ENCODE assay signal across 9 cellular contexts in genomic region chr20:32050851-32051556, GRCh38. TPM values are rescaled to one million over a fixed set of nuclear protein-coding genes. Genes with fewer than 3 reads are reported as not detected.
DNase-seq lines count a peak whose midpoint lies in the region; ATAC-seq and TF ChIP-seq lines count a peak whose summit lies in the region.
"Had no signal": no experiment of that assay in that cellular context is flagged by ENCODE, and none has a peak within 500 bp of the region (broad histone marks: within the 10 kb centered on the region; RNA-seq: fewer than 3 reads in every experiment).

No MANE protein-coding gene starts in this region.

- DNase-seq in activated CD4-positive, alpha-beta T cell treated with anti-CD3 and anti-CD28 coated beads for 36 hours, result peak; percentile 12
- DNase-seq in activated CD4-positive, alpha-beta T cell treated with anti-CD3 and anti-CD28 coated beads, Interleukin-2, amount 10 ng/mL, durations not matched to agents 7 days and 5 days, result no peak
- DNase-seq in activated T-helper 2 cell treated with anti-CD3 and anti-CD28 coated beads, Interferon-gamma antibody, Interleukin-2, Interleukin-4, amounts not matched to agents 10 μg/mL and 5 μg/mL and 100 μg/mL, durations not matched to agents 14 hours and 24 hours and 36 hours (ENCODE audit: low spot score), result no peak
- DNase-seq in left colon (peak; percentile 30 to 41), testis (peak; percentile 24), kidney tubule cell (ENCODE audit: low spot score) (no peak), A172 (ENCODE audit: low spot score) (no peak)
- DNase-seq: NCI-H446 treated with DMSO at 0.1 percent for 48 hours had no signal

- POLR2A ChIA-PET in activated CD4-positive, alpha-beta T cell treated with anti-CD3 and anti-CD28 coated beads for 36 hours (lab: Charles Lee), result no interaction called here
- POLR2A ChIA-PET in activated CD4-positive, alpha-beta T cell treated with anti-CD3 and anti-CD28 coated beads, Interleukin-2, amount 10 ng/mL, durations not matched to agents 7 days and 5 days (lab: Charles Lee), result no interaction called here

- intact Hi-C loops in activated CD4-positive, alpha-beta T cell treated with anti-CD3 and anti-CD28 coated beads for 36 hours (cut with DNase I, micrococcal nuclease), result no loop called here
- intact Hi-C loops in activated T-helper 2 cell treated with anti-CD3 and anti-CD28 coated beads, Interferon-gamma antibody, Interleukin-2, Interleukin-4, amounts not matched to agents 10 μg/mL and 5 μg/mL and 100 μg/mL, durations not matched to agents 14 hours and 24 hours and 36 hours (cut with micrococcal nuclease), result no loop called here
- intact Hi-C loops in left colon (cut with DNase I, micrococcal nuclease) (no loop called here), testis (cut with DNase I; ENCODE audit: low total_unique reads) (no loop called here)

- H3K36me3 Mint-ChIP-seq in activated CD4-positive, alpha-beta T cell treated with anti-CD3 and anti-CD28 coated beads for 36 hours (ENCODE audit: low read depth), result no peaks in the 10 kb centered on the region
- H3K36me3 Mint-ChIP-seq in activated CD4-positive, alpha-beta T cell treated with anti-CD3 and anti-CD28 coated beads, Interleukin-2, amount 10 ng/mL, durations not matched to agents 7 days and 5 days (ENCODE audit: low read depth), result no peaks in the 10 kb centered on the region
- no peaks in the 10 kb centered on the region for H3K36me3 Mint-ChIP-seq in activated T-helper 2 cell treated with anti-CD3 and anti-CD28 coated beads, Interferon-gamma antibody, Interleukin-2, Interleukin-4, amounts not matched to agents 10 μg/mL and 5 μg/mL and 100 μg/mL, durations not matched to agents 14 hours and 24 hours and 36 hours (ENCODE audit: low read depth)

- no peaks in the 10 kb centered on the region for H3K27me3 ChIP-seq in testis

- no peak for TF ChIP-seq CTCF in testis (IDR thresholded peaks at IDR 0.05)

- no peaks in the 10 kb centered on the region for H3K4me1 ChIP-seq in testis

- H3K27ac ChIP-seq in testis, result no peak overlapping the region

- WGBS in testis, 2 donors, result 24 to 29% methylated on average over 11 to 17 of the region's 17 CpGs

- CTCF ChIA-PET in activated CD4-positive, alpha-beta T cell treated with anti-CD3 and anti-CD28 coated beads for 36 hours (lab: Charles Lee), result no interaction called here
- CTCF ChIA-PET in activated CD4-positive, alpha-beta T cell treated with anti-CD3 and anti-CD28 coated beads, Interleukin-2, amount 10 ng/mL, durations not matched to agents 7 days and 5 days (lab: Charles Lee), result no interaction called here

- no peak for TF ChIP-seq POLR2A in testis (IDR thresholded peaks at IDR 0.05)

- no peak overlapping the region for H3K4me3 Mint-ChIP-seq in activated CD4-positive, alpha-beta T cell treated with anti-CD3 and anti-CD28 coated beads for 36 hours
- H3K4me3 Mint-ChIP-seq in activated CD4-positive, alpha-beta T cell treated with anti-CD3 and anti-CD28 coated beads, Interleukin-2, amount 10 ng/mL, durations not matched to agents 7 days and 5 days, result no peak overlapping the region
- H3K4me3 Mint-ChIP-seq in activated T-helper 2 cell treated with anti-CD3 and anti-CD28 coated beads, Interferon-gamma antibody, Interleukin-2, Interleukin-4, amounts not matched to agents 10 μg/mL and 5 μg/mL and 100 μg/mL, durations not matched to agents 14 hours and 24 hours and 36 hours (ENCODE audit: low read depth), result peak overlapping the region; percentile 13

- H3K9me3 ChIP-seq in testis, result no peaks in the 10 kb centered on the region

- ATAC-seq in activated CD4-positive, alpha-beta T cell treated with anti-CD3 and anti-CD28 coated beads for 36 hours, result no peak
- ATAC-seq in left colon, result peak; percentile 35
- ATAC-seq in HG03521 (IDR thresholded peaks at IDR 0.05; ENCODE audit: unreplicated experiment), result no peak

- H3K27ac Mint-ChIP-seq in activated CD4-positive, alpha-beta T cell treated with anti-CD3 and anti-CD28 coated beads for 36 hours, result no peak overlapping the region
- no peak overlapping the region for H3K27ac Mint-ChIP-seq in activated CD4-positive, alpha-beta T cell treated with anti-CD3 and anti-CD28 coated beads, Interleukin-2, amount 10 ng/mL, durations not matched to agents 7 days and 5 days
- H3K27ac Mint-ChIP-seq in activated T-helper 2 cell treated with anti-CD3 and anti-CD28 coated beads, Interferon-gamma antibody, Interleukin-2, Interleukin-4, amounts not matched to agents 10 μg/mL and 5 μg/mL and 100 μg/mL, durations not matched to agents 14 hours and 24 hours and 36 hours, result no peak overlapping the region

- no peaks in the 10 kb centered on the region for H3K36me3 ChIP-seq in testis (ENCODE audit: low read depth, missing control alignments)

- H3K4me3 ChIP-seq in testis, result no peak overlapping the region

- H3K4me1 Mint-ChIP-seq in activated CD4-positive, alpha-beta T cell treated with anti-CD3 and anti-CD28 coated beads for 36 hours, result peaks cover 13% of the 10 kb centered on the region
- H3K4me1 Mint-ChIP-seq in activated CD4-positive, alpha-beta T cell treated with anti-CD3 and anti-CD28 coated beads, Interleukin-2, amount 10 ng/mL, durations not matched to agents 7 days and 5 days, result peaks cover 19% of the 10 kb centered on the region
- peaks cover 12% of the 10 kb centered on the region for H3K4me1 Mint-ChIP-seq in activated T-helper 2 cell treated with anti-CD3 and anti-CD28 coated beads, Interferon-gamma antibody, Interleukin-2, Interleukin-4, amounts not matched to agents 10 μg/mL and 5 μg/mL and 100 μg/mL, durations not matched to agents 14 hours and 24 hours and 36 hours (ENCODE audit: low read depth)

- H3K27me3 Mint-ChIP-seq in activated CD4-positive, alpha-beta T cell treated with anti-CD3 and anti-CD28 coated beads for 36 hours, result peaks cover 52% of the 10 kb centered on the region
- peaks cover 60% of the 10 kb centered on the region for H3K27me3 Mint-ChIP-seq in activated CD4-positive, alpha-beta T cell treated with anti-CD3 and anti-CD28 coated beads, Interleukin-2, amount 10 ng/mL, durations not matched to agents 7 days and 5 days
- H3K27me3 Mint-ChIP-seq in activated T-helper 2 cell treated with anti-CD3 and anti-CD28 coated beads, Interferon-gamma antibody, Interleukin-2, Interleukin-4, amounts not matched to agents 10 μg/mL and 5 μg/mL and 100 μg/mL, durations not matched to agents 14 hours and 24 hours and 36 hours (ENCODE audit: low read depth), result peaks cover 56% of the 10 kb centered on the region

- no peaks in the 10 kb centered on the region for H3K9me3 Mint-ChIP-seq in activated CD4-positive, alpha-beta T cell treated with anti-CD3 and anti-CD28 coated beads for 36 hours (ENCODE audit: low read depth)
- no peaks in the 10 kb centered on the region for H3K9me3 Mint-ChIP-seq in activated CD4-positive, alpha-beta T cell treated with anti-CD3 and anti-CD28 coated beads, Interleukin-2, amount 10 ng/mL, durations not matched to agents 7 days and 5 days
- no peaks in the 10 kb centered on the region for H3K9me3 Mint-ChIP-seq in activated T-helper 2 cell treated with anti-CD3 and anti-CD28 coated beads, Interferon-gamma antibody, Interleukin-2, Interleukin-4, amounts not matched to agents 10 μg/mL and 5 μg/mL and 100 μg/mL, durations not matched to agents 14 hours and 24 hours and 36 hours

RNA-seq across cellular contexts. Expression of gene HCK, which starts 1.0 kb away (rescaled TPM):
- not detected for total RNA-seq in activated CD4-positive, alpha-beta T cell treated with anti-CD3 and anti-CD28 coated beads for 36 hours
- not detected for total RNA-seq in activated CD4-positive, alpha-beta T cell treated with anti-CD3 and anti-CD28 coated beads, Interleukin-2, amount 10 ng/mL, durations not matched to agents 7 days and 5 days
- total RNA-seq in activated T-helper 2 cell treated with anti-CD3 and anti-CD28 coated beads, Interferon-gamma antibody, Interleukin-2, Interleukin-4, amounts not matched to agents 10 μg/mL and 5 μg/mL and 100 μg/mL, durations not matched to agents 14 hours and 24 hours and 36 hours, result not detected in 2 replicates
- 1 to 10 TPM; 5.5 to 9.7 TPM for total RNA-seq in left colon
- total RNA-seq in testis, result 1 to 10 TPM; 1.3 to 4.5 TPM
- polyA plus RNA-seq in testis (ENCODE audit: insufficient read depth, low read depth, low replicate concordance), result 8.9 TPM
- not detected in 2 replicates for total RNA-seq in A172 (2014; rRNA removed; shearing (Covaris generic))

RNA-seq across cellular contexts. Expression of gene CCM2L, which starts 40.8 kb away (rescaled TPM):
- not detected for total RNA-seq in activated CD4-positive, alpha-beta T cell treated with anti-CD3 and anti-CD28 coated beads for 36 hours
- total RNA-seq in activated CD4-positive, alpha-beta T cell treated with anti-CD3 and anti-CD28 coated beads, Interleukin-2, amount 10 ng/mL, durations not matched to agents 7 days and 5 days, result not detected
- total RNA-seq in activated T-helper 2 cell treated with anti-CD3 and anti-CD28 coated beads, Interferon-gamma antibody, Interleukin-2, Interleukin-4, amounts not matched to agents 10 μg/mL and 5 μg/mL and 100 μg/mL, durations not matched to agents 14 hours and 24 hours and 36 hours, result not detected in 2 replicates
- total RNA-seq in left colon (1 to 10 TPM; 1.7 to 2.0 TPM), testis (1 to 10 TPM; 2.7 to 3.0 TPM)
- polyA plus RNA-seq in testis (ENCODE audit: insufficient read depth, low read depth, low replicate concordance), result 3.5 TPM
- not detected in 2 replicates for total RNA-seq in A172 (2014; rRNA removed; shearing (Covaris generic))

RNA-seq across cellular contexts. Expression of gene TM9SF4, which starts 58.5 kb away (rescaled TPM):
- 10 to 100 TPM; 43.2 to 66.5 TPM for total RNA-seq in activated CD4-positive, alpha-beta T cell treated with anti-CD3 and anti-CD28 coated beads for 36 hours
- total RNA-seq in activated CD4-positive, alpha-beta T cell treated with anti-CD3 and anti-CD28 coated beads, Interleukin-2, amount 10 ng/mL, durations not matched to agents 7 days and 5 days, result 10 to 100 TPM; 36.8 to 44.2 TPM
- 47.7 and 49.2 TPM in 2 replicates for total RNA-seq in activated T-helper 2 cell treated with anti-CD3 and anti-CD28 coated beads, Interferon-gamma antibody, Interleukin-2, Interleukin-4, amounts not matched to agents 10 μg/mL and 5 μg/mL and 100 μg/mL, durations not matched to agents 14 hours and 24 hours and 36 hours
- total RNA-seq in left colon, result 10 to 100 TPM; 62.2 to 78.5 TPM
- total RNA-seq in testis, result 10 to 100 TPM; 54.3 to 55.8 TPM
- 53.2 TPM for polyA plus RNA-seq in testis (ENCODE audit: insufficient read depth, low read depth, low replicate concordance)
- total RNA-seq in A172 (2014; rRNA removed; shearing (Covaris generic)), result 38.5 and 39.2 TPM in 2 replicates

Comparison
In these comparisons a context has a peak if more than half of its experiments do, and no peak if none do; other contexts are left out.
1. DNase-seq: peak in activated CD4-positive, alpha-beta T cell treated with anti-CD3 and anti-CD28 coated beads for 36 hours (single experiment), left colon (2 of 2) and testis (single experiment); none in activated CD4-positive, alpha-beta T cell treated with anti-CD3 and anti-CD28 coated beads, Interleukin-2, amount 10 ng/mL, durations not matched to agents 7 days and 5 days (single experiment), activated T-helper 2 cell treated with anti-CD3 and anti-CD28 coated beads, Interferon-gamma antibody, Interleukin-2, Interleukin-4, amounts not matched to agents 10 μg/mL and 5 μg/mL and 100 μg/mL, durations not matched to agents 14 hours and 24 hours and 36 hours (single experiment), kidney tubule cell (single experiment) and A172 (single experiment).